In genomic region chr5:172870807-172871431, GRCh38 we compare ENCODE assay signal across 11 cellular contexts. TPM values are rescaled to one million over a fixed set of nuclear protein-coding genes. Genes with fewer than 3 reads are reported as not detected.
DNase-seq lines count a peak whose midpoint lies in the region; ATAC-seq, FAIRE-seq and TF ChIP-seq lines count a peak whose summit lies in the region.
"Had no signal": no experiment of that assay in that cellular context is flagged by ENCODE, and none has a peak within 500 bp of the region (broad histone marks: within the 10 kb centered on the region; RNA-seq: fewer than 3 reads in every experiment).

No MANE protein-coding gene starts in this region.

- peak overlapping the region; percentile 83 to 99 (median 94) for H3K27ac ChIP-seq in heart left ventricle
- peak overlapping the region; percentile 46 to 79 (median 75) for H3K27ac ChIP-seq in pancreas

- TF ChIP-seq POLR2A in heart left ventricle (IDR thresholded peaks at IDR 0.05) = no peak

- no peak overlapping the region for H3K4me3 ChIP-seq in heart left ventricle
- H3K4me3 ChIP-seq in pancreas = no peak overlapping the region

- WGBS in heart left ventricle, 4 donors = 27 to 51% (median 39%) methylated on average over 5 to 16 of the region's 16 CpGs
- 79% methylated on average over 16 of the region's 16 CpGs for WGBS in pancreas, 2 donors

- ATAC-seq in heart left ventricle (no peak), Right ventricle myocardium inferior (no peak), pancreas (no peak), GM18520 (IDR thresholded peaks at IDR 0.05; ENCODE audit: unreplicated experiment) (no peak)

- H3K9me3 ChIP-seq in heart left ventricle = no peaks in the 10 kb centered on the region
- no peaks in the 10 kb centered on the region for H3K9me3 ChIP-seq in pancreas

- H3K4me1 ChIP-seq in heart left ventricle = peaks cover 39 to 100% (median 84%) of the 10 kb centered on the region in 12 donors
- H3K4me1 ChIP-seq in pancreas = peaks cover 21 to 35% (median 28%) of the 10 kb centered on the region in 3 donors

- TF ChIP-seq CTCF in heart left ventricle (IDR thresholded peaks at IDR 0.05) (no peak), pancreas (IDR thresholded peaks at IDR 0.05) (no peak)

- FAIRE-seq in pancreas (lab: Jason Lieb, UNC) = no peak

- intact Hi-C loops in heart left ventricle (cut with DNase I) (loop anchor here in 3 of 10 donors (2.0 to 5.0 kb wide), 3 partner anchors 36 to 100 kb away; partner anchors contain the start of genes DUSP1 (in 2 of the 3) and ERGIC1 (in 1 of the 3)), Right ventricle myocardium inferior (cut with DNase I) (no loop called here), head of caudate nucleus (cut with DNase I) (no loop called here), pancreas (cut with DNase I) (no loop called here)

- H3K27me3 ChIP-seq in heart left ventricle (no peaks in the 10 kb centered on the region), pancreas (no peaks in the 10 kb centered on the region)

- H3K36me3 ChIP-seq in heart left ventricle (no peaks in the 10 kb centered on the region), pancreas (no peaks in the 10 kb centered on the region)

- DNase-seq in heart left ventricle = peak in 4 of 5 donors; percentile 36 to 61 (median 54)
- DNase-seq in Right ventricle myocardium inferior (ENCODE audit: missing footprints) = no peak
- DNase-seq in head of caudate nucleus = peak in 31 of 42 donors; percentile 18 to 80 (median 46)
- no peak for DNase-seq in pancreas
- DNase-seq in NCI-H2196 treated with DMSO at 0.1 percent for 48 hours (lab: John Stamatoyannopoulos, UW; ENCODE audit: unreplicated experiment) = no peak
- no peak for DNase-seq in HT-29 (ENCODE audit: low spot score)
- no peak for DNase-seq in NK-92 (lab: John Stamatoyannopoulos, UW; ENCODE audit: unreplicated experiment)
- DNase-seq: NCI-H2171, occipital lobe, T1000 had no signal

RNA-seq across cellular contexts. Expression of gene ERGIC1, which starts 36.9 kb away (rescaled TPM):
- 100 to 1,000 TPM in 1 of 9 donors, 10 to 100 TPM in 8; 67.0 to 109 (median 84.9) TPM for total RNA-seq in heart left ventricle
- 100 to 1,000 TPM in 1 of 2 donors, 10 to 100 TPM in 1; 66.6 to 115 TPM for polyA plus RNA-seq in heart left ventricle
- 74.8 TPM for total RNA-seq in Right ventricle myocardium inferior
- total RNA-seq in pancreas = 100 to 1,000 TPM in 1 of 6 donors, 10 to 100 TPM in 5; 58.3 to 101 (median 76.7) TPM
- 10 to 100 TPM; 54.8 to 60.3 TPM for polyA plus RNA-seq in pancreas
- total RNA-seq in HT-29 (2014; rRNA removed; shearing (Covaris generic)) = 132 and 159 TPM in 2 replicates

Comparison
In these comparisons a context has a peak if more than half of its experiments do, and no peak if none do; other contexts are left out.
1. DNase-seq: peak in heart left ventricle (4 of 5) and head of caudate nucleus (31 of 42); none in Right ventricle myocardium inferior (single experiment), pancreas (0 of 6), NCI-H2196 treated with DMSO at 0.1 percent for 48 hours (single experiment), HT-29 (single experiment) and NK-92 (single experiment).